Comparison of ENCODE assay signal across 8 cellular contexts in genomic region chr3:53134631-53135232, GRCh38. TPM values are rescaled to one million over a fixed set of nuclear protein-coding genes. Genes with fewer than 3 reads are reported as not detected.
A peak's percentile ranks its signal among the peaks of the same experiment; 100 is the strongest.
DNase-seq lines count a peak whose midpoint lies in the region; ATAC-seq and TF ChIP-seq lines count a peak whose summit lies in the region.

No MANE protein-coding gene starts in this region.

- CTCF ChIA-PET in Panc1 (lab: Charles Lee), result interaction anchor here (0.6 to 1.5 kb wide), 3 partner anchors 20 to 85 kb away, joined by 3 to 9 read pairs (median 4); no protein-coding TSS in a partner anchor

- H2BK12ac ChIP-seq in trophoblast cell (ENCODE audit: low read length), result no peak overlapping the region

- no peak overlapping the region for H2BK120ac ChIP-seq in trophoblast cell (ENCODE audit: insufficient read depth, low read length, poor library complexity)

- no peak for TF ChIP-seq POLR2A in gastroesophageal sphincter (IDR thresholded peaks at IDR 0.05)

- 0 out of 2 replicates have a peak, but pooled peaks cover 3% of the 10 kb centered on the region for H3K4me1 ChIP-seq in Panc1 (ENCODE audit: control insufficient read depth, insufficient read depth, low read length)
- H3K4me1 ChIP-seq in gastroesophageal sphincter, result peaks cover 0 to 28% (median 7%) of the 10 kb centered on the region in 3 donors
- H3K4me1 ChIP-seq in trophoblast cell (ENCODE audit: control insufficient read depth in 1 of 2, insufficient read depth in 2 of 2, low read length in 2 of 2), result no peaks in the 10 kb centered on the region
- peaks cover 7% of the 10 kb centered on the region for H3K4me1 ChIP-seq in upper lobe of right lung

- no peak overlapping the region for H3K14ac ChIP-seq in trophoblast cell (ENCODE audit: low read length)

- TF ChIP-seq CTCF in HL-60 (IDR thresholded peaks at IDR 0.05; ENCODE audit: insufficient read depth, low read length) (peak; percentile 90), Panc1 (IDR thresholded peaks at IDR 0.05) (peak; percentile 87), gastroesophageal sphincter (IDR thresholded peaks at IDR 0.05) (peak in 3 of 4 experiments; percentile 63 to 83 (median 68)), upper lobe of right lung (IDR thresholded peaks at IDR 0.05) (peak; percentile 86)

- no peak overlapping the region for H3K23ac ChIP-seq in trophoblast cell (ENCODE audit: low read length)

- H4K8ac ChIP-seq in trophoblast cell (ENCODE audit: low read depth, low read length), result no peak overlapping the region

- H3K18ac ChIP-seq in trophoblast cell (ENCODE audit: low read length), result no peak overlapping the region

- in situ Hi-C loops in Panc1 (cut with HindIII; ENCODE audit: low pct_unique_long_range_greater_than_20kb, low sequenced_read_pairs), result no loop called here

- WGBS in gastroesophageal sphincter (ENCODE audit: low coverage in 1 of 2), 2 donors, result 27 to 55% methylated on average over 2 to 3 of the region's 6 CpGs
- WGBS in trophoblast cell (ENCODE audit: extremely low coverage, insufficient coverage, insufficient read length), result no CpG with 5 or more reads among the region's 6 CpGs

- no peak for TF ChIP-seq EP300 in gastroesophageal sphincter (IDR thresholded peaks at IDR 0.05)

- H3K9me3 ChIP-seq in Panc1 (ENCODE audit: control insufficient read depth, insufficient read depth, low read depth, low read length) (no peaks in the 10 kb centered on the region), gastroesophageal sphincter (no peaks in the 10 kb centered on the region), trophoblast cell (ENCODE audit: insufficient read depth, low read depth, low read length) (peaks cover 2% of the 10 kb centered on the region), upper lobe of right lung (no peaks in the 10 kb centered on the region)

- POLR2A ChIA-PET in Panc1 (lab: Charles Lee), result interaction anchor here (0.6 kb wide), 1 partner anchor 22 kb away, joined by 3 read pairs; no protein-coding TSS in a partner anchor

- no peak overlapping the region for H2AK5ac ChIP-seq in trophoblast cell (ENCODE audit: low read length)

- ATAC-seq in GM18867 (IDR thresholded peaks at IDR 0.05; ENCODE audit: unreplicated experiment) (peak; percentile 65), Panc1 (peak; percentile 86), gastroesophageal sphincter (peak; percentile 69), upper lobe of right lung (peak; percentile 93)

- peaks cover 4% of the 10 kb centered on the region for H3K79me2 ChIP-seq in trophoblast cell (ENCODE audit: control insufficient read depth, insufficient read depth, low read length, poor library complexity)

- H3K4ac ChIP-seq in trophoblast cell (ENCODE audit: low read depth, low read length), result no peak overlapping the region

- intact Hi-C loops in Panc1 (cut with micrococcal nuclease; ENCODE audit: unreplicated experiment) (loop anchor here (2.0 kb wide), 1 partner anchor 62 kb away; no protein-coding TSS in a partner anchor), upper lobe of right lung (cut with DNase I) (no loop called here)

- no TSS peak for BruUV-seq in Panc1 (replicated peaks; lab: Mats Ljungman, UMichigan)

- peak overlapping the region; percentile 6 for H4K12ac ChIP-seq in trophoblast cell (ENCODE audit: low read depth, low read length)

- no peak overlapping the region for H2AFZ ChIP-seq in trophoblast cell (ENCODE audit: insufficient read depth, low read length, poor library complexity)

- H3K27ac ChIP-seq in HL-60 (replicated peaks) (no peak overlapping the region), Panc1 (ENCODE audit: low read length) (no peak overlapping the region), gastroesophageal sphincter (no peak overlapping the region), trophoblast cell (ENCODE audit: low read depth, low read length) (no peak overlapping the region), upper lobe of right lung (no peak overlapping the region)

- H2BK5ac ChIP-seq in trophoblast cell (ENCODE audit: low read depth, low read length, poor library complexity), result no peak overlapping the region

- DNase-seq in AML-193 (lab: John Stamatoyannopoulos, UW) (peak; percentile 82 to 89), HL-60 (ENCODE audit: low read depth in 1 of 2, low spot score in 1 of 2) (peak in 1 of 2 experiments; percentile 86), Panc1 (ENCODE audit: low read depth, low spot score) (no peak), trophoblast cell (peak; percentile 70 to 72), upper lobe of right lung (peak; percentile 93)
- peak; percentile 45 for DNase-seq in activated T-helper 9 cell treated with anti-CD3 and anti-CD28 coated beads, Interleukin-2, amount 50 U/mL, for 16 hours (ENCODE audit: low read depth)

- H3K79me1 ChIP-seq in trophoblast cell (ENCODE audit: low read length), result peaks cover 7% of the 10 kb centered on the region

- no peak overlapping the region for H3K4me3 ChIP-seq in HL-60 (replicated peaks; ENCODE audit: insufficient read depth, low read length)
- H3K4me3 ChIP-seq in Panc1 (ENCODE audit: low read depth in 2 of 2, low read length in 2 of 2), result no peak overlapping the region
- H3K4me3 ChIP-seq in gastroesophageal sphincter, result no peak overlapping the region
- H3K4me3 ChIP-seq in trophoblast cell (ENCODE audit: low read depth, low read length), result no peak overlapping the region
- H3K4me3 ChIP-seq in upper lobe of right lung, result no peak overlapping the region

- H3K4me2 ChIP-seq in trophoblast cell (ENCODE audit: low read length), result no peak overlapping the region

- no peak overlapping the region for H4K91ac ChIP-seq in trophoblast cell (ENCODE audit: low read depth, low read length)

- H3K27me3 ChIP-seq in HL-60 (ENCODE audit: insufficient read depth, poor library complexity, severe bottlenecking) (no peaks in the 10 kb centered on the region), Panc1 (ENCODE audit: control insufficient read depth, insufficient read depth, low read length) (no peaks in the 10 kb centered on the region), gastroesophageal sphincter (no peaks in the 10 kb centered on the region), trophoblast cell (ENCODE audit: insufficient read depth, low read length) (no peaks in the 10 kb centered on the region), upper lobe of right lung (no peaks in the 10 kb centered on the region)

- H3K36me3 ChIP-seq in Panc1 (ENCODE audit: control insufficient read depth, insufficient read depth, low read length) (no peaks in the 10 kb centered on the region; the same call in 1 of the 2 replicates), gastroesophageal sphincter (no peaks in the 10 kb centered on the region), trophoblast cell (ENCODE audit: control insufficient read depth in 1 of 2, insufficient read depth in 2 of 2, low read length in 2 of 2) (no peaks in the 10 kb centered on the region), upper lobe of right lung (no peaks in the 10 kb centered on the region)

- H3K9ac ChIP-seq in trophoblast cell (ENCODE audit: low read length), result no peak overlapping the region

RNA-seq across cellular contexts. Expression of gene RFT1, which starts 4.5 kb away (rescaled TPM):
- total RNA-seq in Panc1 (2021; ENCODE audit: unreplicated experiment) (21.0 TPM), gastroesophageal sphincter (1 to 10 TPM; 6.5 to 7.6 (median 7.2) TPM), upper lobe of right lung (20.6 TPM)
- polyA plus RNA-seq in Panc1 (2012; ENCODE audit: insufficient read length), result 19.0 TPM
- 10.1 and 10.5 TPM in 2 replicates for polyA plus RNA-seq in trophoblast cell (2013)

RNA-seq across cellular contexts. Expression of gene PRKCD, which starts 26.3 kb away (rescaled TPM):
- total RNA-seq in Panc1 (2021; ENCODE audit: unreplicated experiment) (14.0 TPM), gastroesophageal sphincter (10 to 100 TPM in 1 of 4 donors, 1 to 10 TPM in 3; 5.5 to 10.1 (median 7.6) TPM), upper lobe of right lung (78.4 TPM)
- 16.1 TPM for polyA plus RNA-seq in Panc1 (2012; ENCODE audit: insufficient read length)
- polyA plus RNA-seq in trophoblast cell (2013), result 10.6 and 11.2 TPM in 2 replicates
